Comparison of ENCODE assay signal across 21 cellular contexts in genomic region chr18:4204151-4204720, GRCh38.
"Had no signal": no experiment of that assay in that cellular context is flagged by ENCODE, and none has a peak within 500 bp of the region (broad histone marks: within the 10 kb centered on the region; RNA-seq: fewer than 3 reads in every experiment).

No MANE protein-coding gene starts in this region.

- DNase-seq: activated CD4-positive, alpha-beta T cell treated with anti-CD3 and anti-CD28 coated beads for 4 hours; activated CD4-positive, alpha-beta T cell treated with anti-CD3 and anti-CD28 coated beads, Interleukin-2, amount 50 U/mL, for 48 hours; activated CD4-positive, CD25-positive, alpha-beta regulatory T cell; activated CD8-positive, alpha-beta memory T cell treated with anti-CD3 and anti-CD28 coated beads, Interleukin-2, amount 50 U/mL, for 48 hours; activated naive CD4-positive, alpha-beta T cell treated with Interleukin-2 at 50 U/mL for 16 hours; activated naive CD8-positive, alpha-beta T cell treated with anti-CD3 and anti-CD28 coated beads, Interleukin-2, amount 10 ng/mL, durations not matched to agents 7 days and 5 days; activated T-cell treated with anti-CD3 and anti-CD28 coated beads, Interleukin-2, amount 50 U/mL, for 4 hours; amniotic stem cell; body of pancreas; effector CD8-positive, alpha-beta T cell; foreskin keratinocyte; immature natural killer cell; left lung; natural killer cell; retina; stimulated activated CD4-positive, alpha-beta T cell treated with anti-CD3 and anti-CD28 coated beads, Interleukin-4, amount 100 ng/mL, for 24 hours; stimulated activated naive CD4-positive, alpha-beta T cell treated with Interleukin-2 at 50 U/mL for 16 hours had no signal

- H3K9me3 ChIP-seq: body of pancreas, left lung, thoracic aorta, vagina had no signal

- H3K27ac ChIP-seq: body of pancreas, foreskin keratinocyte, hepatocyte, left lung, thoracic aorta, vagina had no signal

- H3K36me3 ChIP-seq: left lung, thoracic aorta, vagina had no signal

- H3K4me3 ChIP-seq: body of pancreas, hepatocyte, left lung, lung, thoracic aorta, vagina had no signal
